8 cellular contexts compared by ENCODE assay signal in genomic region chr1:155172732-155173477, GRCh38. TPM values are rescaled to one million over a fixed set of nuclear protein-coding genes. Genes with fewer than 3 reads are reported as not detected.
DNase-seq lines count a peak whose midpoint lies in the region; ATAC-seq and TF ChIP-seq lines count a peak whose summit lies in the region.

KRTCAP2 (minus strand) TSS chr1:155173304; CDS start chr1:155173224, 80 bp downstream.

- H3K9me3 Mint-ChIP-seq in HFFc6, result no peaks in the 10 kb centered on the region
- H3K9me3 Mint-ChIP-seq in activated naive CD4-positive, alpha-beta T cell treated with anti-CD3 and anti-CD28 coated beads, Interleukin-2, amount 50 U/mL, for 24 hours, result no peaks in the 10 kb centered on the region
- no peaks in the 10 kb centered on the region for H3K9me3 Mint-ChIP-seq in osteocyte (ENCODE audit: unreplicated experiment)

- peak within 1 kb of the TSS; percentile 78 for H3K4me3 ChIP-seq in thymus (ENCODE audit: low read length)

- TF ChIP-seq CTCF in GM10248 (IDR thresholded peaks at IDR 0.05; ENCODE audit: control extremely low read depth, extremely low read depth, low read depth, missing control alignments) (peak; percentile 98), HFFc6 (IDR thresholded peaks at IDR 0.05) (peak; percentile 94), osteocyte (IDR thresholded peaks at IDR 0.05) (peak; percentile 97)

- CTCF ChIA-PET in GM10248 (lab: Yijun Ruan, JAX), result interaction anchor here (0.7 to 11.6 kb wide), 50 partner anchors 9 to 1186 kb away, joined by 3 to 167 read pairs (median 5); partner anchors contain the start of genes EFNA3, FDPS, MTX1 and RUSC1

- H3K27me3 Mint-ChIP-seq in HFFc6 (ENCODE audit: insufficient read depth), result peaks cover 2% of the 10 kb centered on the region; the same call in 1 of the 2 replicates
- no peaks in the 10 kb centered on the region for H3K27me3 Mint-ChIP-seq in activated naive CD4-positive, alpha-beta T cell treated with anti-CD3 and anti-CD28 coated beads, Interleukin-2, amount 50 U/mL, for 24 hours
- H3K27me3 Mint-ChIP-seq in osteocyte (ENCODE audit: unreplicated experiment), result no peaks in the 10 kb centered on the region

- peak within 1 kb of the TSS; percentile 90 for H3K27ac ChIP-seq in thymus (ENCODE audit: low read depth)

- peak; percentile 78 for ATAC-seq in SK-N-SH treated with all-trans-retinoic acid at 6 μM for 48 hours

- under 1% methylated on average over 57 of the region's 57 CpGs for WGBS in thymus

- no peaks in the 10 kb centered on the region for H3K9me3 ChIP-seq in thymus (ENCODE audit: control insufficient read depth)

- H3K36me3 Mint-ChIP-seq in HFFc6 (ENCODE audit: low read depth) (peaks cover 14% of the 10 kb centered on the region), osteocyte (ENCODE audit: unreplicated experiment) (peaks cover 16% of the 10 kb centered on the region)
- peaks cover 8% of the 10 kb centered on the region for H3K36me3 Mint-ChIP-seq in activated naive CD4-positive, alpha-beta T cell treated with anti-CD3 and anti-CD28 coated beads, Interleukin-2, amount 50 U/mL, for 24 hours

- H3K27ac Mint-ChIP-seq in HFFc6, result peak within 1 kb of the TSS; percentile 97
- peak within 1 kb of the TSS; percentile 99 for H3K27ac Mint-ChIP-seq in activated naive CD4-positive, alpha-beta T cell treated with anti-CD3 and anti-CD28 coated beads, Interleukin-2, amount 50 U/mL, for 24 hours
- H3K27ac Mint-ChIP-seq in osteocyte (ENCODE audit: unreplicated experiment), result peak within 1 kb of the TSS; percentile 97

- peaks cover 22% of the 10 kb centered on the region for H3K4me1 ChIP-seq in thymus (ENCODE audit: control insufficient read depth, insufficient read depth, low read length)

- H3K27me3 ChIP-seq in thymus (ENCODE audit: control insufficient read depth, insufficient read depth), result no peaks in the 10 kb centered on the region

- DNase-seq in GM10248 (ENCODE audit: extremely low spot score), result peak; percentile 97
- peak; percentile 95 for DNase-seq in HFFc6
- DNase-seq in NCI-H1092 (lab: John Stamatoyannopoulos, UW), result peak; percentile 98
- DNase-seq in glomerular visceral epithelial cell (ENCODE audit: extremely low spot score), result peak; percentile 97
- peak; percentile 98 for DNase-seq in osteocyte (ENCODE audit: extremely low spot score, unreplicated experiment)

- H3K36me3 ChIP-seq in thymus (ENCODE audit: control insufficient read depth, insufficient read depth), result peaks cover 29% of the 10 kb centered on the region

- H3K4me3 Mint-ChIP-seq in HFFc6 (peak within 1 kb of the TSS; percentile 93), osteocyte (ENCODE audit: unreplicated experiment) (peak within 1 kb of the TSS; percentile 97)
- H3K4me3 Mint-ChIP-seq in activated naive CD4-positive, alpha-beta T cell treated with anti-CD3 and anti-CD28 coated beads, Interleukin-2, amount 50 U/mL, for 24 hours, result peak within 1 kb of the TSS; percentile 91

- POLR2A ChIA-PET in GM10248 (lab: Yijun Ruan, JAX), result interaction anchor here (0.7 to 1.7 kb wide), 3 partner anchors 32 to 116 kb away, joined by 3 to 5 read pairs (median 3); no protein-coding TSS in a partner anchor

- H3K4me1 Mint-ChIP-seq in HFFc6 (ENCODE audit: low read depth) (peaks cover 36% of the 10 kb centered on the region), osteocyte (ENCODE audit: unreplicated experiment) (peaks cover 35% of the 10 kb centered on the region)
- H3K4me1 Mint-ChIP-seq in activated naive CD4-positive, alpha-beta T cell treated with anti-CD3 and anti-CD28 coated beads, Interleukin-2, amount 50 U/mL, for 24 hours, result peaks cover 38% of the 10 kb centered on the region

TF ChIP-seq in SK-N-SH treated with all-trans-retinoic acid at 6 μM for 48 hours, 23 proteins besides CTCF, POLR2A, EP300 and RAD21 (continues in another document):
- TF ChIP-seq OSR1 (CRISPR knock-in tag; IDR thresholded peaks at IDR 0.05) (no peak), ZFP3 (CRISPR knock-in tag; IDR thresholded peaks at IDR 0.05) (no peak), GLIS3 (CRISPR knock-in tag; IDR thresholded peaks at IDR 0.05) (no peak), PATZ1 (CRISPR knock-in tag; IDR thresholded peaks at IDR 0.05; ENCODE audit: borderline replicate concordance) (no peak), POU6F1 (CRISPR knock-in tag; IDR thresholded peaks at IDR 0.05; ENCODE audit: borderline replicate concordance, low read depth) (no peak), ZFP30 (CRISPR knock-in tag; IDR thresholded peaks at IDR 0.05) (no peak), CREB5 (CRISPR knock-in tag; IDR thresholded peaks at IDR 0.05; ENCODE audit: low read depth) (no peak), CSDC2 (CRISPR knock-in tag; IDR thresholded peaks at IDR 0.05) (no peak), ISL1 (CRISPR knock-in tag; IDR thresholded peaks at IDR 0.05) (no peak)
- TF ChIP-seq, protein P1, sequence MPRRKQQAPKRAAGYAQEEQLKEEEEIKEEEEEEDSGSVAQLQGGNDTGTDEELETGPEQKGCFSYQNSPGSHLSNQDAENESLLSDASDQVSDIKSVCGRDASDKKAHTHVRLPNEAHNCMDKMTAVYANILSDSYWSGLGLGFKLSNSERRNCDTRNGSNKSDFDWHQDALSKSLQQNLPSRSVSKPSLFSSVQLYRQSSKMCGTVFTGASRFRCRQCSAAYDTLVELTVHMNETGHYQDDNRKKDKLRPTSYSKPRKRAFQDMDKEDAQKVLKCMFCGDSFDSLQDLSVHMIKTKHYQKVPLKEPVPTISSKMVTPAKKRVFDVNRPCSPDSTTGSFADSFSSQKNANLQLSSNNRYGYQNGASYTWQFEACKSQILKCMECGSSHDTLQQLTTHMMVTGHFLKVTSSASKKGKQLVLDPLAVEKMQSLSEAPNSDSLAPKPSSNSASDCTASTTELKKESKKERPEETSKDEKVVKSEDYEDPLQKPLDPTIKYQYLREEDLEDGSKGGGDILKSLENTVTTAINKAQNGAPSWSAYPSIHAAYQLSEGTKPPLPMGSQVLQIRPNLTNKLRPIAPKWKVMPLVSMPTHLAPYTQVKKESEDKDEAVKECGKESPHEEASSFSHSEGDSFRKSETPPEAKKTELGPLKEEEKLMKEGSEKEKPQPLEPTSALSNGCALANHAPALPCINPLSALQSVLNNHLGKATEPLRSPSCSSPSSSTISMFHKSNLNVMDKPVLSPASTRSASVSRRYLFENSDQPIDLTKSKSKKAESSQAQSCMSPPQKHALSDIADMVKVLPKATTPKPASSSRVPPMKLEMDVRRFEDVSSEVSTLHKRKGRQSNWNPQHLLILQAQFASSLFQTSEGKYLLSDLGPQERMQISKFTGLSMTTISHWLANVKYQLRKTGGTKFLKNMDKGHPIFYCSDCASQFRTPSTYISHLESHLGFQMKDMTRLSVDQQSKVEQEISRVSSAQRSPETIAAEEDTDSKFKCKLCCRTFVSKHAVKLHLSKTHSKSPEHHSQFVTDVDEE (CRISPR knock-in tag; IDR thresholded peaks at IDR 0.05), result no peak

RNA-seq across cellular contexts. Expression of gene KRTCAP2, which starts in this region (rescaled TPM):
- 100 to 1,000 TPM; 231 to 351 (median 285) TPM for total RNA-seq in HFFc6 (2021; fragmentation: NEBNext Ultra II Directional; extraction: Animal tissue kit (Norgen Biotek cat#: 25700))
- total RNA-seq in osteocyte, result 190 and 201 TPM in 2 replicates
- 223 TPM for polyA plus RNA-seq in thymus

Comparison
In these comparisons a context has a peak if more than half of its experiments do, and no peak if none do; other contexts are left out.
1. Peak in every context shown above with its lines: DNase-seq, ATAC-seq, H3K4me3 ChIP-seq and H3K27ac ChIP-seq.